Comparison of ENCODE assay signal across 16 cellular contexts in genomic region chr2:15449542-15450236, GRCh38.
A peak's percentile ranks its signal among the peaks of the same experiment; 100 is the strongest.
DNase-seq lines count a peak whose midpoint lies in the region; ATAC-seq and TF ChIP-seq lines count a peak whose summit lies in the region.
"Had no signal": no experiment of that assay in that cellular context is flagged by ENCODE, and none has a peak within 500 bp of the region (broad histone marks: within the 10 kb centered on the region; RNA-seq: fewer than 3 reads in every experiment).

No MANE protein-coding gene starts in this region.

- no peaks in the 10 kb centered on the region for H3K27me3 Mint-ChIP-seq in CD8-positive, alpha-beta T cell (ENCODE audit: low read depth)
- H3K27me3 Mint-ChIP-seq: activated naive CD4-positive, alpha-beta T cell treated with anti-CD3 and anti-CD28 coated beads, Interleukin-2, amount 10 ng/mL, durations not matched to agents 7 days and 5 days; effector memory CD8-positive, alpha-beta T cell had no signal

- CTCF ChIA-PET in CD8-positive, alpha-beta T cell (lab: Charles Lee), result no interaction called here

- H3K4me1 Mint-ChIP-seq in CD8-positive, alpha-beta T cell (ENCODE audit: low read depth), result peaks cover 5% of the 10 kb centered on the region
- H3K4me1 Mint-ChIP-seq: activated naive CD4-positive, alpha-beta T cell treated with anti-CD3 and anti-CD28 coated beads, Interleukin-2, amount 10 ng/mL, durations not matched to agents 7 days and 5 days had no signal

- no peak overlapping the region for H3K27ac Mint-ChIP-seq in CD8-positive, alpha-beta T cell
- H3K27ac Mint-ChIP-seq: activated naive CD4-positive, alpha-beta T cell treated with anti-CD3 and anti-CD28 coated beads, Interleukin-2, amount 10 ng/mL, durations not matched to agents 7 days and 5 days had no signal

- H3K4me1 ChIP-seq in HUES64 (ENCODE audit: insufficient read depth, low read length) (peaks cover 10% of the 10 kb centered on the region), cardiac muscle cell (ENCODE audit: low read depth) (peaks cover 28% of the 10 kb centered on the region)
- no peaks in the 10 kb centered on the region for H3K4me1 ChIP-seq in CD8-positive, alpha-beta T cell (ENCODE audit: insufficient read depth, low read length)

- no peak overlapping the region for H3K4me3 ChIP-seq in HUES64 (ENCODE audit: low read length)
- H3K4me3 ChIP-seq in cardiac muscle cell, result no peak overlapping the region
- no peak overlapping the region for H3K4me3 ChIP-seq in CD8-positive, alpha-beta T cell (ENCODE audit: low read depth, low read length)
- H3K4me3 ChIP-seq: MG63, suprapubic skin had no signal

- H3K9me3 Mint-ChIP-seq in CD8-positive, alpha-beta T cell, result peaks cover 10% of the 10 kb centered on the region
- H3K9me3 Mint-ChIP-seq: activated naive CD4-positive, alpha-beta T cell treated with anti-CD3 and anti-CD28 coated beads, Interleukin-2, amount 10 ng/mL, durations not matched to agents 7 days and 5 days; effector memory CD8-positive, alpha-beta T cell had no signal

- peaks cover 7% of the 10 kb centered on the region; the same call in 1 of the 2 replicates for H3K9me3 ChIP-seq in HUES64 (ENCODE audit: insufficient read depth, low read depth, low read length)
- no peaks in the 10 kb centered on the region for H3K9me3 ChIP-seq in cardiac muscle cell (ENCODE audit: low read depth)
- no peaks in the 10 kb centered on the region for H3K9me3 ChIP-seq in CD8-positive, alpha-beta T cell (ENCODE audit: low read length)
- H3K9me3 ChIP-seq: MG63, suprapubic skin had no signal

- H3K36me3 ChIP-seq in HUES64 (ENCODE audit: insufficient read depth, low read length), result no peaks in the 10 kb centered on the region; the same call in 1 of the 2 replicates
- no peaks in the 10 kb centered on the region for H3K36me3 ChIP-seq in cardiac muscle cell
- no peaks in the 10 kb centered on the region for H3K36me3 ChIP-seq in CD8-positive, alpha-beta T cell (ENCODE audit: insufficient read depth, low read length)
- H3K36me3 ChIP-seq: brain microvascular endothelial cell had no signal

- H3K9ac ChIP-seq in HUES64 (ENCODE audit: low read depth, low read length), result 0 out of 2 replicates have a peak overlapping the region, but pooled peaks have one; percentile 27

- H3K4me3 Mint-ChIP-seq in CD8-positive, alpha-beta T cell, result no peak overlapping the region
- H3K4me3 Mint-ChIP-seq: activated naive CD4-positive, alpha-beta T cell treated with anti-CD3 and anti-CD28 coated beads, Interleukin-2, amount 10 ng/mL, durations not matched to agents 7 days and 5 days; effector memory CD8-positive, alpha-beta T cell had no signal

- TF ChIP-seq CTCF in cardiac muscle cell (IDR thresholded peaks at IDR 0.05; ENCODE audit: low read depth, low read length), result no peak
- TF ChIP-seq CTCF in CD8-positive, alpha-beta T cell (IDR thresholded peaks at IDR 0.05), result no peak

- no peaks in the 10 kb centered on the region for H3K27me3 ChIP-seq in HUES64 (ENCODE audit: insufficient read depth, low read length)
- H3K27me3 ChIP-seq in cardiac muscle cell, result no peaks in the 10 kb centered on the region
- H3K27me3 ChIP-seq in CD8-positive, alpha-beta T cell (ENCODE audit: insufficient read depth, low read length), result no peaks in the 10 kb centered on the region
- H3K27me3 ChIP-seq: brain microvascular endothelial cell, MG63, suprapubic skin had no signal

- intact Hi-C loops in sciatic nerve (cut with DNase I), result no loop called here
- intact Hi-C loops in CD8-positive, alpha-beta T cell (cut with DNase I, micrococcal nuclease), result no loop called here

- POLR2A ChIA-PET in CD8-positive, alpha-beta T cell (lab: Charles Lee), result no interaction called here

- ATAC-seq in sciatic nerve, result peak; percentile 38
- no peak for ATAC-seq in HG03442 (IDR thresholded peaks at IDR 0.05; ENCODE audit: unreplicated experiment)
- no peak for ATAC-seq in CD8-positive, alpha-beta T cell
- ATAC-seq: effector memory CD8-positive, alpha-beta T cell had no signal

- no peak overlapping the region for H3K27ac ChIP-seq in HUES64 (ENCODE audit: low read depth, low read length)
- peak overlapping the region; percentile 94 for H3K27ac ChIP-seq in cardiac muscle cell
- H3K27ac ChIP-seq in CD8-positive, alpha-beta T cell (ENCODE audit: low read depth, low read length), result no peak overlapping the region
- H3K27ac ChIP-seq: brain microvascular endothelial cell, suprapubic skin had no signal

- DNase-seq in SK-N-DZ (ENCODE audit: low spot score) (peak; percentile 90), cardiac muscle cell (ENCODE audit: low read depth in 1 of 2, low spot score in 1 of 2) (peak; percentile 5 to 63), sciatic nerve (ENCODE audit: low spot score) (no peak), DMS114 treated with DMSO at 0.1 percent for 48 hours (lab: John Stamatoyannopoulos, UW; ENCODE audit: unreplicated experiment) (no peak)
- DNase-seq in CD8-positive, alpha-beta T cell, result no peak
- DNase-seq: activated CD4-positive, CD25-positive, alpha-beta regulatory T cell treated with anti-CD3 and anti-CD28 coated beads, Interleukin-2, amount 50 U/mL, for 72 hours; activated naive CD4-positive, alpha-beta T cell treated with anti-CD3 and anti-CD28 coated beads, Interleukin-2, amount 10 ng/mL, durations not matched to agents 7 days and 5 days; brain microvascular endothelial cell; effector memory CD8-positive, alpha-beta T cell; MG63; NK-92 treated with Interleukin-12 subunit alpha and Interleukin-12 subunit beta, amount 100 ng/mL, for 24 hours; posterior cingulate gyrus; SW 1271 had no signal

- peaks cover 60% of the 10 kb centered on the region for H3K36me3 Mint-ChIP-seq in CD8-positive, alpha-beta T cell

- 61% methylated on average over 2 of the region's 2 CpGs for WGBS in HUES64

Comparison
In these comparisons a context has a peak if more than half of its experiments do, and no peak if none do; other contexts are left out.
1. DNase-seq: peak in SK-N-DZ (single experiment) and cardiac muscle cell (2 of 2); none in sciatic nerve (single experiment), CD8-positive, alpha-beta T cell (0 of 7) and DMS114 treated with DMSO at 0.1 percent for 48 hours (single experiment).